Comparison of ENCODE assay signal across 24 cellular contexts in genomic region chr17:21085707-21086106, GRCh38. TPM values are rescaled to one million over a fixed set of nuclear protein-coding genes. Genes with fewer than 3 reads are reported as not detected.
A peak's percentile ranks its signal among the peaks of the same experiment; 100 is the strongest.
DNase-seq lines count a peak whose midpoint lies in the region; ATAC-seq and TF ChIP-seq lines count a peak whose summit lies in the region.
"Had no signal": no experiment of that assay in that cellular context is flagged by ENCODE, and none has a peak within 500 bp of the region (broad histone marks: within the 10 kb centered on the region; RNA-seq: fewer than 3 reads in every experiment).

No MANE protein-coding gene starts in this region.

- 75 to 91% methylated on average over 10 to 32 of the region's 32 CpGs for WGBS in testis, 2 donors

- H3K4me1 ChIP-seq in GM23338 (ENCODE audit: insufficient read depth) (no peaks in the 10 kb centered on the region), OCI-LY7 (ENCODE audit: insufficient read depth, low read length, poor library complexity, severe bottlenecking) (peaks cover 25% of the 10 kb centered on the region), testis (no peaks in the 10 kb centered on the region)

- H3K36me3 ChIP-seq in GM23338 (ENCODE audit: insufficient read depth) = no peaks in the 10 kb centered on the region
- H3K36me3 ChIP-seq in OCI-LY7 (ENCODE audit: insufficient read depth, low read length) = no peaks in the 10 kb centered on the region
- no peaks in the 10 kb centered on the region for H3K36me3 ChIP-seq in testis (ENCODE audit: low read depth, missing control alignments)

- H3K79me2 ChIP-seq in GM23338 (replicated peaks; ENCODE audit: insufficient read depth) (no peaks in the 10 kb centered on the region), OCI-LY7 (ENCODE audit: insufficient read depth, low read depth, low read length) (no peaks in the 10 kb centered on the region)

- H3K4me1 Mint-ChIP-seq in GM23338 (peaks cover 3% of the 10 kb centered on the region), memory B cell (peaks cover 11% of the 10 kb centered on the region)
- no peaks in the 10 kb centered on the region for H3K4me1 Mint-ChIP-seq in CD4-positive, alpha-beta T cell (ENCODE audit: low read depth)
- H3K4me1 Mint-ChIP-seq: CD8-positive, alpha-beta memory T cell had no signal

- H3F3A ChIP-seq in GM23338 (replicated peaks; ENCODE audit: low read depth) = no peaks in the 10 kb centered on the region

- H3K9me3 Mint-ChIP-seq in GM23338 = peaks cover 27% of the 10 kb centered on the region
- peaks cover 2% of the 10 kb centered on the region for H3K9me3 Mint-ChIP-seq in memory B cell
- no peaks in the 10 kb centered on the region for H3K9me3 Mint-ChIP-seq in CD4-positive, alpha-beta T cell

- TF ChIP-seq CTCF in GM23338 (conservative IDR thresholded peaks at IDR 0.05; ENCODE audit: low read depth in 2 of 2) (peak in 1 of 2 experiments; percentile 30; a peak in 2 of 4 replicates), OCI-LY7 (conservative IDR thresholded peaks at IDR 0.05; ENCODE audit: low read length) (0 out of 2 replicates have a peak, but pooled peaks have one; percentile 13), testis (IDR thresholded peaks at IDR 0.05) (no peak)
- TF ChIP-seq CTCF in CD4-positive, alpha-beta T cell (IDR thresholded peaks at IDR 0.05) = no peak

- no peak for TF ChIP-seq POLR2A in testis (IDR thresholded peaks at IDR 0.05)

- no TSS peak for BruUV-seq in OCI-LY7 (replicated peaks; lab: Mats Ljungman, UMichigan)

- no peak overlapping the region for H3K4me2 ChIP-seq in GM23338
- H3K4me2 ChIP-seq in OCI-LY7 (ENCODE audit: low read length) = no peak overlapping the region

- no peak for DNase-seq in GM23338 (ENCODE audit: low spot score)
- DNase-seq in OCI-LY7 (ENCODE audit: low spot score) = no peak
- no peak for DNase-seq in memory B cell (ENCODE audit: low spot score in 2 of 2)
- peak; percentile 33 for DNase-seq in testis
- DNase-seq in left ventricle myocardium superior = no peak
- no peak for DNase-seq in CD4-positive, alpha-beta T cell
- DNase-seq in G401 (ENCODE audit: low spot score) = no peak
- DNase-seq: Calu3; CD8-positive, alpha-beta memory T cell; DMS79 treated with DMSO at 0.1 percent for 48 hours; Kasumi-1; NCI-H1092 treated with DMSO at 0.1 percent for 48 hours; NCI-H1436; NCI-H187; NCI-H2081 treated with DMSO at 0.1 percent for 48 hours; NCI-H2171; NCI-H226; NCI-H510A; NCI-H69; SHP77 had no signal

- peaks cover 28% of the 10 kb centered on the region for H3K36me3 Mint-ChIP-seq in GM23338 (ENCODE audit: low read depth)
- H3K36me3 Mint-ChIP-seq in memory B cell = peaks cover 1% of the 10 kb centered on the region
- no peaks in the 10 kb centered on the region for H3K36me3 Mint-ChIP-seq in CD4-positive, alpha-beta T cell (ENCODE audit: low read depth)
- H3K36me3 Mint-ChIP-seq: CD8-positive, alpha-beta memory T cell had no signal

- H3K27ac ChIP-seq in GM23338 (ENCODE audit: low read depth) (no peak overlapping the region), OCI-LY7 (ENCODE audit: low read depth, low read length, poor library complexity, severe bottlenecking) (no peak overlapping the region), testis (peak overlapping the region in 1 of 2 donors; percentile 41)
- H3K27ac ChIP-seq in CD4-positive, alpha-beta T cell (ENCODE audit: low read depth, low read length) = no peak overlapping the region
- H3K27ac ChIP-seq: C4-2B, RWPE1 had no signal

- in situ Hi-C loops in G401 (cut with HindIII; ENCODE audit: low sequenced_read_pairs) = no loop called here

- no peak overlapping the region for H3K27ac Mint-ChIP-seq in GM23338
- H3K27ac Mint-ChIP-seq in memory B cell = no peak overlapping the region
- no peak overlapping the region for H3K27ac Mint-ChIP-seq in CD4-positive, alpha-beta T cell
- H3K27ac Mint-ChIP-seq: CD8-positive, alpha-beta memory T cell had no signal

- H3K9me3 ChIP-seq in OCI-LY7 (ENCODE audit: low read length) (0 out of 2 replicates have a peak, but pooled peaks cover 8% of the 10 kb centered on the region), testis (no peaks in the 10 kb centered on the region)
- no peaks in the 10 kb centered on the region for H3K9me3 ChIP-seq in CD4-positive, alpha-beta T cell (ENCODE audit: control insufficient read depth, low read length)

- H3K27me3 Mint-ChIP-seq in GM23338 (ENCODE audit: insufficient read depth, low read depth, poor library complexity) (peaks cover 2% of the 10 kb centered on the region), memory B cell (no peaks in the 10 kb centered on the region)
- H3K27me3 Mint-ChIP-seq in CD4-positive, alpha-beta T cell = peaks cover 11% of the 10 kb centered on the region

- H3K27me3 ChIP-seq in GM23338 (ENCODE audit: insufficient read depth) (no peaks in the 10 kb centered on the region), testis (no peaks in the 10 kb centered on the region)
- no peaks in the 10 kb centered on the region for H3K27me3 ChIP-seq in CD4-positive, alpha-beta T cell (ENCODE audit: control insufficient read depth, insufficient read depth, low read length)

- no peaks in the 10 kb centered on the region for H4K20me1 ChIP-seq in GM23338 (replicated peaks; ENCODE audit: insufficient read depth)
- no peaks in the 10 kb centered on the region for H4K20me1 ChIP-seq in OCI-LY7 (ENCODE audit: insufficient read depth, low read length)

- H2AFZ ChIP-seq in GM23338 (no peak overlapping the region), OCI-LY7 (ENCODE audit: low read length) (no peak overlapping the region)

- POLR2A ChIA-PET in OCI-LY7 (lab: Charles Lee) = interaction anchor here (0.9 kb wide), 1 partner anchor 23 kb away, joined by 3 read pairs; no protein-coding TSS in a partner anchor
- POLR2A ChIA-PET in CD4-positive, alpha-beta T cell (lab: Charles Lee) = no interaction called here

- no peak overlapping the region for H3K4me3 Mint-ChIP-seq in GM23338
- peak overlapping the region; percentile 70 for H3K4me3 Mint-ChIP-seq in memory B cell
- no peak overlapping the region for H3K4me3 Mint-ChIP-seq in CD4-positive, alpha-beta T cell

- ATAC-seq in GM23338 (peak; percentile 52), memory B cell (ENCODE audit: low read depth) (no peak), left ventricle myocardium superior (no peak)
- ATAC-seq in CD4-positive, alpha-beta T cell (ENCODE audit: poor library complexity) = no peak
- ATAC-seq: K562, Panc1 had no signal

- H3K9me2 ChIP-seq in GM23338 (ENCODE audit: insufficient read depth) (no peaks in the 10 kb centered on the region), OCI-LY7 (ENCODE audit: insufficient read depth, low read length) (no peaks in the 10 kb centered on the region)

- CTCF ChIA-PET in OCI-LY7 (lab: Charles Lee; ENCODE audit: unreplicated experiment) = no interaction called here
- CTCF ChIA-PET in CD4-positive, alpha-beta T cell (lab: Charles Lee) = no interaction called here

- H3K4me3 ChIP-seq in GM23338 (no peak overlapping the region), OCI-LY7 (ENCODE audit: low read depth, low read length, poor library complexity, severe bottlenecking) (no peak overlapping the region), testis (peak overlapping the region; percentile 27 to 43)
- H3K4me3 ChIP-seq: K562 had no signal

- intact Hi-C loops in OCI-LY7 (cut with micrococcal nuclease; ENCODE audit: unreplicated experiment) (no loop called here), testis (cut with DNase I; ENCODE audit: low total_unique reads) (no loop called here), left ventricle myocardium superior (cut with micrococcal nuclease) (no loop called here)
- intact Hi-C loops in CD4-positive, alpha-beta T cell (cut with DNase I, micrococcal nuclease) = no loop called here

TF ChIP-seq in GM23338, 12 proteins besides CTCF, POLR2A, EP300 and RAD21 (continues in another document):
- TF ChIP-seq POLR2AphosphoS5 (IDR thresholded peaks at IDR 0.05; ENCODE audit: low read depth) = no peak

RNA-seq across cellular contexts. Expression of gene DHRS7B, which starts 41.1 kb away (rescaled TPM):
- 24.7 and 26.6 TPM in 2 replicates for total RNA-seq in GM23338 (2014; rRNA removed; shearing (Covaris generic))
- polyA plus RNA-seq in GM23338 (2016; fragmentation: Nextera tagmentation; extraction: Ambion mirVana) = 26.8 and 27.9 TPM in 2 replicates
- total RNA-seq in OCI-LY7 (2014; rRNA removed; shearing (Covaris generic)) = 11.6 and 16.0 TPM in 2 replicates
- total RNA-seq in OCI-LY7 (2022) = 15.8 and 16.5 TPM in 2 replicates
- 10 to 100 TPM; 39.0 to 53.6 TPM for total RNA-seq in testis
- polyA plus RNA-seq in testis (ENCODE audit: insufficient read depth, low read depth, low replicate concordance) = 81.7 TPM
- 18.6 TPM for total RNA-seq in left ventricle myocardium superior
- 1 to 10 TPM; 4.9 to 5.2 TPM for total RNA-seq in CD4-positive, alpha-beta T cell
- 37.0 and 45.4 TPM in 2 replicates for total RNA-seq in G401 (2014; rRNA removed; shearing (Covaris generic))

RNA-seq across cellular contexts. Expression of gene USP22, which starts 42.9 kb away (rescaled TPM):
- 285 and 296 TPM in 2 replicates for total RNA-seq in GM23338 (2014; rRNA removed; shearing (Covaris generic))
- polyA plus RNA-seq in GM23338 (2016; fragmentation: Nextera tagmentation; extraction: Ambion mirVana) = 68.9 and 77.4 TPM in 2 replicates
- 144 and 180 TPM in 2 replicates for total RNA-seq in OCI-LY7 (2014; rRNA removed; shearing (Covaris generic))
- total RNA-seq in OCI-LY7 (2022) = 302 TPM in 2 replicates
- total RNA-seq in testis = 100 to 1,000 TPM; 161 to 216 TPM
- 96.3 TPM for polyA plus RNA-seq in testis (ENCODE audit: insufficient read depth, low read depth, low replicate concordance)
- total RNA-seq in left ventricle myocardium superior = 144 TPM
- 100 to 1,000 TPM; 194 to 217 TPM for total RNA-seq in CD4-positive, alpha-beta T cell
- total RNA-seq in G401 (2014; rRNA removed; shearing (Covaris generic)) = 250 and 300 TPM in 2 replicates

Comparison
In these comparisons a context has a peak if more than half of its experiments do, and no peak if none do; other contexts are left out.
1. H3K4me3 ChIP-seq: peak in testis (2 of 2); none in GM23338 (single experiment) and OCI-LY7 (single experiment).